In the genomic region with DNA sequence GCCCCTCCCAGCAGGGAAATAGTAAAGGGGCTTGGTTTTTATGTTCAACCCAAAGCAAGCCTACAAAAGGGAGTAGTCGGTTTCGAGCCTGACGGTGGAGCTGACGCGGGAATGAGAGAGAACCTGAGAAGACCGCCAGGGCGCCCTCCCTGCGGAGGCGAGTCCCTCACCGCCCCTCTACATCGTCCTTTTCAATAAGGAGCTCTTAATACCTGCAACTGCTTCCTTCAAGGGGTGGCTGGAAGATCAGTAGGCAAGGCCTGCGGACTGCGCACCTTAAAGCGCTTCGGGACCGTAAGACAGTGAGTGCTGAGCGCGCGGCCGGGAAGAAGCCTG, we compare ENCODE assay signal across 9 cellular contexts. TPM values are rescaled to one million over a fixed set of nuclear protein-coding genes. Genes with fewer than 3 reads are reported as not detected.
A peak's percentile ranks its signal among the peaks of the same experiment; 100 is the strongest.
DNase-seq lines count a peak whose midpoint lies in the region; ATAC-seq, FAIRE-seq and TF ChIP-seq lines count a peak whose summit lies in the region.
"Had no signal": no experiment of that assay in that cellular context is flagged by ENCODE, and none has a peak within 500 bp of the region (broad histone marks: within the 10 kb centered on the region; RNA-seq: fewer than 3 reads in every experiment).

No MANE protein-coding gene starts in this region.

- in situ Hi-C loops in K562 (cut with MboI) = no loop called here

- peaks cover 34% of the 10 kb centered on the region for H3K79me2 ChIP-seq in K562 (ENCODE audit: control insufficient read depth, insufficient read depth, low read length)

- peak; percentile 62 for ATAC-seq in K562

- peak overlapping the region; percentile 97 for H2AFZ ChIP-seq in K562 (ENCODE audit: low read depth, low read length)

- TF ChIP-seq CTCF in HEK293 (tag by site-specific recombination; IDR thresholded peaks at IDR 0.05) (peak; percentile 60), K562 (IDR thresholded peaks at IDR 0.05 in 2 of 3, conservative IDR thresholded peaks at IDR 0.05 in 1 of 3; ENCODE audit: insufficient read depth in 2 of 3, low read depth in 1 of 3, low read length in 3 of 3) (peak in 2 of 3 experiments; percentile 10 to 30; a peak in 2 of 6 replicates), kidney epithelial cell (IDR thresholded peaks at IDR 0.05; ENCODE audit: insufficient read depth, low read length, poor library complexity, severe bottlenecking) (peak; percentile 15)

- TF ChIP-seq POLR2A in K562 (conservative IDR thresholded peaks at IDR 0.05) = no peak

- H3K36me3 ChIP-seq in HEK293 (ENCODE audit: control insufficient read depth in 2 of 2, insufficient read depth in 1 of 2, low read length in 2 of 2) = no peaks in the 10 kb centered on the region
- no peaks in the 10 kb centered on the region for H3K36me3 ChIP-seq in K562 (ENCODE audit: control insufficient read depth, insufficient read depth, low read length)
- H3K36me3 ChIP-seq in kidney epithelial cell (ENCODE audit: control insufficient read depth, insufficient read depth, low read length) = no peaks in the 10 kb centered on the region

- H3K9ac ChIP-seq in K562 (ENCODE audit: insufficient read depth in 1 of 2, low read depth in 2 of 2, low read length in 2 of 2) = peak overlapping the region; percentile 83 to 96

- H3K27ac ChIP-seq in HEK293 (ENCODE audit: extremely low read depth, low read depth, low read length) = peak overlapping the region; percentile 57
- peak overlapping the region; percentile 95 for H3K27ac ChIP-seq in K562 (ENCODE audit: extremely low read depth, low read depth, low read length)

- H3K4me1 ChIP-seq in HEK293 (ENCODE audit: control insufficient read depth, insufficient read depth, low read length) = peaks cover 3% of the 10 kb centered on the region; the same call in 1 of the 2 replicates
- H3K4me1 ChIP-seq in K562 (replicated peaks in 1 of 2; ENCODE audit: control insufficient read depth in 2 of 2, insufficient read depth in 2 of 2, low read length in 2 of 2) = peaks cover 18 to 40% of the 10 kb centered on the region in 2 experiments

- DNase-seq in NCI-H146 treated with DMSO at 0.1 percent for 48 hours (lab: John Stamatoyannopoulos, UW; ENCODE audit: unreplicated experiment) (peak; percentile 47), NCI-H146 (lab: John Stamatoyannopoulos, UW) (no peak), NCI-H748 (lab: John Stamatoyannopoulos, UW; ENCODE audit: unreplicated experiment) (peak; percentile 84), K562 (ENCODE audit: extremely low read depth in 1 of 4, low spot score in 3 of 4) (peak; percentile 67 to 80 (median 72)), kidney epithelial cell (ENCODE audit: low read depth) (no peak), T-helper 9 cell (no peak)
- DNase-seq in stimulated activated CD8-positive, alpha-beta memory T cell treated with anti-CD3 and anti-CD28 coated beads, Interleukin-2, amount 100 ng/mL, for 48 hours (ENCODE audit: low read depth in 2 of 2) = peak; percentile 25 to 30

- no peaks in the 10 kb centered on the region for H4K20me1 ChIP-seq in K562 (replicated peaks; ENCODE audit: control insufficient read depth, insufficient read depth, low read length)

- FAIRE-seq in K562 (lab: Jason Lieb, UNC) = no peak
- FAIRE-seq: islet of Langerhans had no signal

- H3K4me3 ChIP-seq in HEK293 (ENCODE audit: low read depth, low read length) (peak overlapping the region; percentile 76), K562 (peak overlapping the region; percentile 79), kidney epithelial cell (ENCODE audit: low read depth, low read length) (peak overlapping the region; percentile 69)

- CTCF ChIA-PET in HEK293 (lab: Yijun Ruan, JAX) (interaction anchor here (0.5 to 5.7 kb wide), 6 partner anchors 10 to 208 kb away, joined by 3 to 64 read pairs (median 4); no protein-coding TSS in a partner anchor), K562 (lab: Yijun Ruan, JAX; ENCODE audit: low intra/inter-chr PET ratio) (no interaction called here)

- H3K27me3 ChIP-seq in K562 (ENCODE audit: control insufficient read depth in 2 of 2, insufficient read depth in 2 of 2, low read length in 2 of 2) (no peaks in the 10 kb centered on the region), kidney epithelial cell (ENCODE audit: control insufficient read depth, insufficient read depth, low read length) (no peaks in the 10 kb centered on the region)

- POLR2A ChIA-PET in HEK293 (lab: Yijun Ruan, JAX) (interaction anchor here (0.5 to 2.1 kb wide), 35 partner anchors 8 to 1267 kb away, joined by 3 to 24 read pairs (median 5); a partner anchor contains a TSS), K562 (lab: Yijun Ruan, JAX) (interaction anchor here (0.5 to 2.6 kb wide), 22 partner anchors 8 to 1338 kb away, joined by 3 to 34 read pairs (median 4); a partner anchor contains a TSS)

- TF ChIP-seq RAD21 in K562 (CRISPR knock-in tag; conservative IDR thresholded peaks at IDR 0.05 in 1 of 2, IDR thresholded peaks at IDR 0.05 in 1 of 2) = no peak

- H3K9me3 ChIP-seq in HEK293 (ENCODE audit: control insufficient read depth, insufficient read depth, low read depth, low read length) (no peaks in the 10 kb centered on the region), K562 (replicated peaks; ENCODE audit: control insufficient read depth, insufficient read depth, low read depth, low read length) (no peaks in the 10 kb centered on the region)

- H3K9me1 ChIP-seq in K562 (ENCODE audit: control insufficient read depth, insufficient read depth, low read length) = no peaks in the 10 kb centered on the region

- no TSS peak for BruUV-seq in K562 (replicated peaks; lab: Mats Ljungman, UMichigan)

- intact Hi-C loops in K562 (cut with micrococcal nuclease) = no loop called here

- H3K4me2 ChIP-seq in K562 (ENCODE audit: insufficient read depth, low read length) = peak overlapping the region; percentile 98

- TF ChIP-seq EP300 in K562 (IDR thresholded peaks at IDR 0.05; ENCODE audit: low read length) = no peak

- WGBS in K562 (ENCODE audit: insufficient coverage, low coverage, missing lambda C conversion rate) = 0% methylated on average over 20 of the region's 20 CpGs

RNA-seq across cellular contexts. Expression of a gene that starts 0.7 kb away (rescaled TPM):
- 63.3 and 125 TPM in 2 replicates for total RNA-seq in K562 (2011; cell fraction: chromatin; rRNA removed; ENCODE audit: low replicate concordance)
- total RNA-seq in K562 (2011; cell fraction: nucleolus; rRNA removed) = 52.7 and 67.8 TPM in 2 replicates
- 59.0 and 75.9 TPM in 2 replicates for total RNA-seq in K562 (2011; cell fraction: nucleoplasm; rRNA removed)
- total RNA-seq in K562 (2014; rRNA removed) (10.7 and 13.1 TPM in 2 replicates), K562 (2014; rRNA removed; fragmentation: Illumina TruSeq; extraction: Trizol) (3.9 and 4.4 TPM in 2 replicates), K562 (2015; rRNA removed; fragmentation: Illumina TruSeq; extraction: Trizol) (4.3 and 5.0 TPM in 2 replicates), K562 (2021) (13.1 and 16.0 TPM in 2 replicates), kidney epithelial cell (21.2 and 23.6 TPM in 2 replicates)
- polyA plus RNA-seq in K562 (2011; rRNA removed) (14.9 and 26.5 TPM in 2 replicates), K562 (2014; fragmentation: Illumina TruSeq; extraction: Trizol) (10.9 and 16.1 TPM in 2 replicates), K562 (2014; fragmentation: Nextera tagmentation; extraction: Ambion mirVana) (1 to 10 TPM; 1.2 to 1.3 TPM), K562 (2014; rRNA removed) (16.9 and 17.8 TPM in 2 replicates)
- 13.5 and 17.8 TPM in 2 replicates for polyA plus RNA-seq in K562 (2011; cell fraction: cytosol; rRNA removed)
- 121 and 138 TPM in 2 replicates for polyA plus RNA-seq in K562 (2011; cell fraction: nucleus; rRNA removed)
- polyA plus RNA-seq in K562 (2012) = 11.7 and 27.2 TPM in 2 replicates
- 13.5 and 18.6 TPM in 2 replicates for polyA minus RNA-seq in K562 (2011; rRNA and poly(A)+ RNA removed)
- 3.8 and 11.0 TPM in 2 replicates for polyA minus RNA-seq in K562 (2011; cell fraction: cytosol; rRNA and poly(A)+ RNA removed)
- 18.3 and 27.4 TPM in 2 replicates for polyA minus RNA-seq in K562 (2011; cell fraction: nucleus; rRNA and poly(A)+ RNA removed)

RNA-seq across cellular contexts. Expression of a gene that starts 38.8 kb away (rescaled TPM):
- 16.1 and 32.8 TPM in 2 replicates for total RNA-seq in K562 (2011; cell fraction: chromatin; rRNA removed; ENCODE audit: low replicate concordance)
- 31.3 and 33.7 TPM in 2 replicates for total RNA-seq in K562 (2011; cell fraction: nucleolus; rRNA removed)
- 22.9 and 25.3 TPM in 2 replicates for total RNA-seq in K562 (2011; cell fraction: nucleoplasm; rRNA removed)
- total RNA-seq in K562 (2014; rRNA removed) (42.0 and 43.4 TPM in 2 replicates), K562 (2014; rRNA removed; fragmentation: Illumina TruSeq; extraction: Trizol) (10.0 and 13.5 TPM in 2 replicates), K562 (2015; rRNA removed; fragmentation: Illumina TruSeq; extraction: Trizol) (22.7 and 24.5 TPM in 2 replicates), K562 (2021) (30.9 and 37.8 TPM in 2 replicates), kidney epithelial cell (3.2 and 3.6 TPM in 2 replicates)
- polyA plus RNA-seq in K562 (2011; rRNA removed) (27.5 and 42.7 TPM in 2 replicates), K562 (2014; fragmentation: Illumina TruSeq; extraction: Trizol) (15.9 and 22.0 TPM in 2 replicates), K562 (2014; fragmentation: Nextera tagmentation; extraction: Ambion mirVana) (1 to 10 TPM; 1.3 to 1.4 TPM), K562 (2014; rRNA removed) (44.6 and 45.7 TPM in 2 replicates)
- polyA plus RNA-seq in K562 (2011; cell fraction: cytosol; rRNA removed) = 38.6 and 39.4 TPM in 2 replicates
- polyA plus RNA-seq in K562 (2011; cell fraction: nucleus; rRNA removed) = 97.0 and 136 TPM in 2 replicates
- 23.2 and 45.2 TPM in 2 replicates for polyA plus RNA-seq in K562 (2012)
- 22.7 and 23.2 TPM in 2 replicates for polyA minus RNA-seq in K562 (2011; rRNA and poly(A)+ RNA removed)
- polyA minus RNA-seq in K562 (2011; cell fraction: cytosol; rRNA and poly(A)+ RNA removed) = 15.9 and 23.3 TPM in 2 replicates
- 25.7 and 35.2 TPM in 2 replicates for polyA minus RNA-seq in K562 (2011; cell fraction: nucleus; rRNA and poly(A)+ RNA removed)

RNA-seq across cellular contexts. Expression of a gene that starts 45.1 kb away (rescaled TPM):
- not detected in 2 replicates for total RNA-seq in K562 (2011; cell fraction: chromatin; rRNA removed; ENCODE audit: low replicate concordance)
- total RNA-seq in K562 (2011; cell fraction: nucleolus; rRNA removed) = not detected in 2 replicates
- not detected in 2 replicates for total RNA-seq in K562 (2011; cell fraction: nucleoplasm; rRNA removed)
- total RNA-seq in K562 (2014; rRNA removed) (not detected in 2 replicates), K562 (2014; rRNA removed; fragmentation: Illumina TruSeq; extraction: Trizol) (not detected in 2 replicates), K562 (2015; rRNA removed; fragmentation: Illumina TruSeq; extraction: Trizol) (not detected in 2 replicates), K562 (2021) (0.02 TPM in 1 of 2 replicates, not detected in the other), kidney epithelial cell (1.4 and 1.8 TPM in 2 replicates)
- polyA plus RNA-seq in K562 (2011; rRNA removed) (not detected in 2 replicates), K562 (2014; fragmentation: Illumina TruSeq; extraction: Trizol) (not detected in 2 replicates), K562 (2014; fragmentation: Nextera tagmentation; extraction: Ambion mirVana) (under 1 TPM; 0.01 to 0.11 TPM), K562 (2014; rRNA removed) (not detected in 2 replicates)
- polyA plus RNA-seq in K562 (2011; cell fraction: cytosol; rRNA removed) = not detected in 2 replicates
- polyA plus RNA-seq in K562 (2011; cell fraction: nucleus; rRNA removed) = not detected in 2 replicates
- polyA plus RNA-seq in K562 (2012) = 0.08 and 0.19 TPM in 2 replicates
- polyA minus RNA-seq in K562 (2011; rRNA and poly(A)+ RNA removed) = not detected in 2 replicates
- polyA minus RNA-seq in K562 (2011; cell fraction: cytosol; rRNA and poly(A)+ RNA removed) = not detected in 2 replicates
- polyA minus RNA-seq in K562 (2011; cell fraction: nucleus; rRNA and poly(A)+ RNA removed) = not detected in 2 replicates

Comparison
In these comparisons a context has a peak if more than half of its experiments do, and no peak if none do; other contexts are left out.
1. DNase-seq: peak in NCI-H146 treated with DMSO at 0.1 percent for 48 hours (single experiment), NCI-H748 (single experiment), K562 (4 of 4) and stimulated activated CD8-positive, alpha-beta memory T cell treated with anti-CD3 and anti-CD28 coated beads, Interleukin-2, amount 100 ng/mL, for 48 hours (2 of 2); none in NCI-H146 (single experiment), kidney epithelial cell (single experiment) and T-helper 9 cell (single experiment).
2. Peak in every context shown above with its lines, with median percentiles within 50 percentile points of each other: H3K4me3 ChIP-seq and CTCF ChIP-seq.